Comparison of ENCODE assay signal across 10 cellular contexts in genomic region chr1:224726783-224727182, GRCh38.
DNase-seq lines count a peak whose midpoint lies in the region; ATAC-seq and TF ChIP-seq lines count a peak whose summit lies in the region.
"Had no signal": no experiment of that assay in that cellular context is flagged by ENCODE, and none has a peak within 500 bp of the region (broad histone marks: within the 10 kb centered on the region; RNA-seq: fewer than 3 reads in every experiment).

No MANE protein-coding gene starts in this region.

- DNase-seq in GOT3 (lab: John Stamatoyannopoulos, UW) (peak; percentile 48), RWPE2 (ENCODE audit: low spot score) (no peak), fibroblast of the aortic adventitia (ENCODE audit: low read depth) (peak; percentile 99), NCI-H774 (lab: John Stamatoyannopoulos, UW) (no peak), mesenteric fat pad (ENCODE audit: low spot score) (no peak), superior temporal gyrus (ENCODE audit: extremely low spot score) (no peak), NCI-H2107 (lab: John Stamatoyannopoulos, UW) (no peak)

- no peak overlapping the region for H3K9ac ChIP-seq in skeletal muscle tissue (ENCODE audit: low read depth in 1 of 3, low read length in 3 of 3)

- TF ChIP-seq CTCF in RWPE2 (IDR thresholded peaks at IDR 0.05; ENCODE audit: poor library complexity, severe bottlenecking): no peak
- TF ChIP-seq CTCF in fibroblast of the aortic adventitia (IDR thresholded peaks at IDR 0.05; ENCODE audit: insufficient read depth, low read length): no peak

- H3K36me3 ChIP-seq in RWPE2 (ENCODE audit: low read depth): no peaks in the 10 kb centered on the region
- no peaks in the 10 kb centered on the region for H3K36me3 ChIP-seq in skeletal muscle tissue (ENCODE audit: control insufficient read depth in 3 of 3, insufficient read depth in 3 of 3, low read length in 3 of 3)
- H3K36me3 ChIP-seq: upper lobe of left lung had no signal

- H3K27me3 ChIP-seq in RWPE2 (ENCODE audit: insufficient read depth, poor library complexity, severe bottlenecking) (no peaks in the 10 kb centered on the region), skeletal muscle tissue (ENCODE audit: control insufficient read depth in 3 of 3, insufficient read depth in 3 of 3, low read length in 3 of 3) (no peaks in the 10 kb centered on the region)
- H3K27me3 ChIP-seq: upper lobe of left lung had no signal

- no peaks in the 10 kb centered on the region for H3K4me1 ChIP-seq in RWPE2 (ENCODE audit: insufficient read depth, poor library complexity, severe bottlenecking)
- H3K4me1 ChIP-seq in skeletal muscle tissue (ENCODE audit: control insufficient read depth in 3 of 3, insufficient read depth in 3 of 3, low read length in 3 of 3): peaks cover 6 to 13% (median 12%) of the 10 kb centered on the region in 3 donors
- H3K4me1 ChIP-seq: upper lobe of left lung had no signal

- no peak overlapping the region for H3K4me3 ChIP-seq in RWPE2 (ENCODE audit: severe bottlenecking)
- no peak overlapping the region for H3K4me3 ChIP-seq in fibroblast of the aortic adventitia (ENCODE audit: low read depth, low read length)
- H3K4me3 ChIP-seq in skeletal muscle tissue (ENCODE audit: low read length in 3 of 3): no peak overlapping the region
- H3K4me3 ChIP-seq: psoas muscle, upper lobe of left lung had no signal

- peak; percentile 33; the same call in 1 of the 3 replicates for ATAC-seq in RWPE2 (ENCODE audit: low read depth)

- H3K27ac ChIP-seq in RWPE2 (ENCODE audit: poor library complexity, severe bottlenecking) (no peak overlapping the region), skeletal muscle tissue (ENCODE audit: low read depth, low read length) (peak overlapping the region; percentile 18)
- H3K27ac ChIP-seq: psoas muscle, upper lobe of left lung had no signal

- H3K9me3 ChIP-seq in RWPE2 (ENCODE audit: severe bottlenecking) (no peaks in the 10 kb centered on the region), skeletal muscle tissue (ENCODE audit: control insufficient read depth in 3 of 3, low read length in 3 of 3) (no peaks in the 10 kb centered on the region)
- H3K9me3 ChIP-seq: psoas muscle, upper lobe of left lung had no signal

Comparison
In these comparisons a context has a peak if more than half of its experiments do, and no peak if none do; other contexts are left out.
1. DNase-seq: peak in GOT3 (single experiment) and fibroblast of the aortic adventitia (single experiment); none in RWPE2 (single experiment), NCI-H774 (single experiment), mesenteric fat pad (single experiment), superior temporal gyrus (single experiment) and NCI-H2107 (single experiment).